9 cellular contexts compared by ENCODE assay signal in genomic region chr1:27544818-27545612, GRCh38. TPM values are rescaled to one million over a fixed set of nuclear protein-coding genes. Genes with fewer than 3 reads are reported as not detected.
DNase-seq lines count a peak whose midpoint lies in the region; ATAC-seq, FAIRE-seq and TF ChIP-seq lines count a peak whose summit lies in the region.
"Had no signal": no experiment of that assay in that cellular context is flagged by ENCODE, and none has a peak within 500 bp of the region (broad histone marks: within the 10 kb centered on the region; RNA-seq: fewer than 3 reads in every experiment).

No MANE protein-coding gene starts in this region.

- ATAC-seq in HG02938 (IDR thresholded peaks at IDR 0.05; ENCODE audit: unreplicated experiment) (no peak), HG02884 (IDR thresholded peaks at IDR 0.05; ENCODE audit: unreplicated experiment) (no peak), HG02870 (IDR thresholded peaks at IDR 0.05; ENCODE audit: unreplicated experiment) (no peak), GM18511 (IDR thresholded peaks at IDR 0.05; ENCODE audit: unreplicated experiment) (no peak)

- CTCF ChIA-PET in mammary epithelial cell (lab: Charles Lee; ENCODE audit: low non-redundant PET): no interaction called here

- DNase-seq in HFFc6 (no peak), mammary epithelial cell (no peak), kidney (no peak), stromal cell of bone marrow (ENCODE audit: low read depth) (peak; percentile 53)
- DNase-seq: activated CD8-positive, alpha-beta memory T cell treated with anti-CD3 and anti-CD28 coated beads, Interleukin-2, amount 50 U/mL, for 48 hours had no signal

- peaks cover 24% of the 10 kb centered on the region for H3K36me3 Mint-ChIP-seq in HFFc6 (ENCODE audit: low read depth)

- H3K4me1 ChIP-seq in mammary epithelial cell (ENCODE audit: insufficient read depth, low read length) (peaks cover 59% of the 10 kb centered on the region), kidney (ENCODE audit: control insufficient read depth in 1 of 2, insufficient read depth in 1 of 2, low read depth in 1 of 2, low read length in 2 of 2) (peaks cover 12 to 18% of the 10 kb centered on the region in 2 donors)

- FAIRE-seq in kidney (lab: Jason Lieb, UNC): no peak

- H3K79me2 ChIP-seq in mammary epithelial cell (ENCODE audit: insufficient read depth, low read length): peaks cover 66% of the 10 kb centered on the region

- no peaks in the 10 kb centered on the region for H3K9me3 ChIP-seq in mammary epithelial cell (replicated peaks; ENCODE audit: insufficient read depth, low read length)
- H3K9me3 ChIP-seq in kidney (ENCODE audit: control insufficient read depth in 1 of 2, low read length in 2 of 2): no peaks in the 10 kb centered on the region

- H3K27ac ChIP-seq in mammary epithelial cell (ENCODE audit: insufficient read depth, low read depth, low read length) (peak overlapping the region; percentile 80), kidney (ENCODE audit: low read depth in 2 of 2, low read length in 2 of 2) (peak overlapping the region; percentile 55 to 65)

- peak overlapping the region; percentile 97 for H3K27ac Mint-ChIP-seq in HFFc6

- 51% methylated on average over 12 of the region's 12 CpGs for WGBS in mammary epithelial cell (ENCODE audit: low coverage, missing lambda C conversion rate)

- H3K9me3 Mint-ChIP-seq in HFFc6: no peaks in the 10 kb centered on the region

- TF ChIP-seq CTCF in HFFc6 (IDR thresholded peaks at IDR 0.05) (no peak), mammary epithelial cell (conservative IDR thresholded peaks at IDR 0.05 in 1 of 2, IDR thresholded peaks at IDR 0.05 in 1 of 2; ENCODE audit: extremely low read depth in 1 of 2, insufficient read depth in 1 of 2, low read depth in 1 of 2, low read length in 2 of 2) (no peak), kidney (IDR thresholded peaks at IDR 0.05; ENCODE audit: borderline replicate concordance, extremely low read depth, insufficient read depth) (no peak)

- intact Hi-C loops in mammary epithelial cell (cut with micrococcal nuclease): loop anchor here (5.0 kb wide), 1 partner anchor 128 kb away; no protein-coding TSS in a partner anchor
- intact Hi-C loops in kidney (cut with DNase I): no loop called here

- no peak overlapping the region for H3K4me3 ChIP-seq in mammary epithelial cell (replicated peaks in 1 of 3; ENCODE audit: insufficient read depth in 1 of 3, low read depth in 2 of 3, low read length in 3 of 3)
- H3K4me3 ChIP-seq in kidney (ENCODE audit: low read length in 2 of 2): no peak overlapping the region

- in situ Hi-C loops in mammary epithelial cell (cut with MboI; ENCODE audit: low sequenced_read_pairs in 2 of 2): no loop called here

- peaks cover 13% of the 10 kb centered on the region for H3K27me3 Mint-ChIP-seq in HFFc6 (ENCODE audit: insufficient read depth)

- H4K20me1 ChIP-seq in mammary epithelial cell (ENCODE audit: insufficient read depth, low read length): no peaks in the 10 kb centered on the region

- H3K4me3 Mint-ChIP-seq in HFFc6: peak overlapping the region; percentile 49

- no peak overlapping the region for H3K4me2 ChIP-seq in mammary epithelial cell (ENCODE audit: insufficient read depth, low read depth, low read length)

- H3K36me3 ChIP-seq in mammary epithelial cell (ENCODE audit: insufficient read depth, low read length): peaks cover 12% of the 10 kb centered on the region
- H3K36me3 ChIP-seq in kidney (ENCODE audit: control insufficient read depth in 1 of 2, insufficient read depth in 2 of 2, low read length in 2 of 2): peaks cover 5 to 13% of the 10 kb centered on the region in 2 donors

- dilution Hi-C loops in mammary epithelial cell (cut with HindIII; ENCODE audit: low sequenced_read_pairs): loop anchor here (5.0 kb wide), 2 partner anchors 42 to 58 kb away; no protein-coding TSS in a partner anchor

- H3K27me3 ChIP-seq in mammary epithelial cell (ENCODE audit: insufficient read depth, low read length): no peaks in the 10 kb centered on the region

- peaks cover 68% of the 10 kb centered on the region for H3K4me1 Mint-ChIP-seq in HFFc6 (ENCODE audit: low read depth)

- H2AFZ ChIP-seq in mammary epithelial cell (ENCODE audit: low read depth, low read length): no peak overlapping the region

- no peak overlapping the region for H3K9ac ChIP-seq in mammary epithelial cell (ENCODE audit: insufficient read depth, low read length)
- no peak overlapping the region for H3K9ac ChIP-seq in kidney (ENCODE audit: low read length in 2 of 2)

- no TSS peak for BruUV-seq in mammary epithelial cell (replicated peaks; lab: Mats Ljungman, UMichigan)

RNA-seq across cellular contexts. Expression of gene WASF2, which starts 55.0 kb away (rescaled TPM):
- total RNA-seq in HFFc6 (2021; fragmentation: NEBNext Ultra II Directional; extraction: Animal tissue kit (Norgen Biotek cat#: 25700)): 10 to 100 TPM; 84.4 to 99.7 (median 93.1) TPM
- total RNA-seq in mammary epithelial cell (100 to 1,000 TPM in 1 of 2 donors, 10 to 100 TPM in 1; 32.2 to 138 TPM), kidney (159 TPM)
- polyA plus RNA-seq in mammary epithelial cell (58.1 TPM), kidney (ENCODE audit: insufficient read depth, low read depth, low replicate concordance) (23.9 TPM)
- polyA minus RNA-seq in mammary epithelial cell: 246 TPM

RNA-seq across cellular contexts. Expression of gene AHDC1, which starts 58.9 kb away (rescaled TPM):
- 10 to 100 TPM; 30.7 to 53.2 (median 34.7) TPM for total RNA-seq in HFFc6 (2021; fragmentation: NEBNext Ultra II Directional; extraction: Animal tissue kit (Norgen Biotek cat#: 25700))
- total RNA-seq in mammary epithelial cell (10 to 100 TPM; 35.3 to 51.8 TPM), kidney (48.2 TPM)
- polyA plus RNA-seq in mammary epithelial cell (8.0 TPM), kidney (ENCODE audit: insufficient read depth, low read depth, low replicate concordance) (8.5 TPM)
- polyA minus RNA-seq in mammary epithelial cell: 21.4 TPM
